Comparison of ENCODE assay signal across 31 cellular contexts in genomic region chr9:36099718-36100117, GRCh38.
"Had no signal": no experiment of that assay in that cellular context is flagged by ENCODE, and none has a peak within 500 bp of the region (broad histone marks: within the 10 kb centered on the region; RNA-seq: fewer than 3 reads in every experiment).

No MANE protein-coding gene starts in this region.

- H3K4me1 ChIP-seq: breast epithelium, testis had no signal

- H3K27ac ChIP-seq: breast epithelium, esophagus muscularis mucosa, left lung, lower lobe of right lung, neutrophil, right lobe of liver, testis, transverse colon had no signal

- H3K27ac Mint-ChIP-seq: activated CD4-positive, alpha-beta T cell treated with anti-CD3 and anti-CD28 coated beads, Interleukin-2, amount 10 ng/mL, durations not matched to agents 7 days and 5 days; activated CD8-positive, alpha-beta T cell treated with anti-CD3 and anti-CD28 coated beads for 36 hours; activated T-helper 17 cell treated with anti-CD3 and anti-CD28 coated beads, Interleukin-2, amount 50 U/mL, for 72 hours; natural killer cell treated with Interleukin-12 subunit alpha and Interleukin-12 subunit beta and Interleukin-15 and Interleukin-18, amount 100 ng/mL, for 72 hours; T-helper 17 cell had no signal

- FAIRE-seq: colon, urothelium cell line had no signal

- ATAC-seq: activated CD8-positive, alpha-beta T cell treated with anti-CD3 and anti-CD28 coated beads for 36 hours; activated T-cell treated with anti-CD3 and anti-CD28 coated beads, Interleukin-2, amount 50 U/mL, for 4 hours; activated T-helper 17 cell treated with anti-CD3 and anti-CD28 coated beads, Interleukin-2, amount 50 U/mL, for 72 hours; left lung; lower lobe of right lung; natural killer cell treated with Interleukin-12 subunit alpha and Interleukin-12 subunit beta and Interleukin-15 and Interleukin-18, amount 100 ng/mL, for 72 hours; right lobe of liver; stimulated activated naive CD8-positive, alpha-beta T cell treated with anti-CD3 and anti-CD28 coated beads, Interleukin-15, Interleukin-2, amounts not matched to agents 100 U/mL and 50 U/mL, for 24 hours; T-helper 17 cell had no signal

- H3K4me3 Mint-ChIP-seq: activated CD4-positive, alpha-beta T cell treated with anti-CD3 and anti-CD28 coated beads, Interleukin-2, amount 10 ng/mL, durations not matched to agents 7 days and 5 days; activated CD8-positive, alpha-beta T cell treated with anti-CD3 and anti-CD28 coated beads for 36 hours; activated T-cell treated with anti-CD3 and anti-CD28 coated beads, Interleukin-2, amount 50 U/mL, for 4 hours; activated T-helper 17 cell treated with anti-CD3 and anti-CD28 coated beads, Interleukin-2, amount 50 U/mL, for 72 hours; central memory CD8-positive, alpha-beta T cell; natural killer cell treated with Interleukin-12 subunit alpha and Interleukin-12 subunit beta and Interleukin-15 and Interleukin-18, amount 100 ng/mL, for 72 hours; T-helper 17 cell; WTC11 had no signal

- H3K9me3 Mint-ChIP-seq: activated CD4-positive, alpha-beta T cell treated with anti-CD3 and anti-CD28 coated beads, Interleukin-2, amount 10 ng/mL, durations not matched to agents 7 days and 5 days; activated CD8-positive, alpha-beta T cell treated with anti-CD3 and anti-CD28 coated beads for 36 hours; activated T-cell treated with anti-CD3 and anti-CD28 coated beads, Interleukin-2, amount 50 U/mL, for 4 hours; activated T-helper 17 cell treated with anti-CD3 and anti-CD28 coated beads, Interleukin-2, amount 50 U/mL, for 72 hours; central memory CD8-positive, alpha-beta T cell; natural killer cell treated with Interleukin-12 subunit alpha and Interleukin-12 subunit beta and Interleukin-15 and Interleukin-18, amount 100 ng/mL, for 72 hours; WTC11 had no signal

- H3K27me3 ChIP-seq: breast epithelium, esophagus muscularis mucosa, left lung, neutrophil, right lobe of liver, testis, transverse colon had no signal

- H3K27me3 Mint-ChIP-seq: activated CD4-positive, alpha-beta T cell treated with anti-CD3 and anti-CD28 coated beads, Interleukin-2, amount 10 ng/mL, durations not matched to agents 7 days and 5 days; activated CD8-positive, alpha-beta T cell treated with anti-CD3 and anti-CD28 coated beads for 36 hours; activated T-helper 17 cell treated with anti-CD3 and anti-CD28 coated beads, Interleukin-2, amount 50 U/mL, for 72 hours; central memory CD8-positive, alpha-beta T cell; natural killer cell treated with Interleukin-12 subunit alpha and Interleukin-12 subunit beta and Interleukin-15 and Interleukin-18, amount 100 ng/mL, for 72 hours; T-helper 17 cell had no signal

- H3K36me3 Mint-ChIP-seq: natural killer cell treated with Interleukin-12 subunit alpha and Interleukin-12 subunit beta and Interleukin-15 and Interleukin-18, amount 100 ng/mL, for 72 hours; WTC11 had no signal

- H3K9me3 ChIP-seq: breast epithelium, esophagus muscularis mucosa, left lung, lower lobe of right lung, neutrophil, right lobe of liver, testis, transverse colon had no signal

- H3K4me1 Mint-ChIP-seq: activated T-helper 17 cell treated with anti-CD3 and anti-CD28 coated beads, Interleukin-2, amount 50 U/mL, for 72 hours had no signal

- H3K4me3 ChIP-seq: breast epithelium, esophagus muscularis mucosa, left lung, lower lobe of right lung, right lobe of liver, testis, transverse colon had no signal

- DNase-seq: activated CD4-positive, alpha-beta T cell treated with anti-CD3 and anti-CD28 coated beads for 1 hour; activated CD4-positive, alpha-beta T cell treated with anti-CD3 and anti-CD28 coated beads, Interleukin-2, amount 10 ng/mL, durations not matched to agents 7 days and 5 days; activated CD8-positive, alpha-beta T cell treated with anti-CD3 and anti-CD28 coated beads for 36 hours; activated gamma-delta T cell treated with Interleukin-2 at 50 U/mL for 16 hours; activated naive CD4-positive, alpha-beta T cell treated with anti-CD3 and anti-CD28 coated beads, Interleukin-2, amount 50 U/mL, for 16 hours; activated T-cell treated with anti-CD3 and anti-CD28 coated beads, Interleukin-2, amount 50 U/mL, for 4 hours; amniotic stem cell; dermis blood vessel endothelial cell; effector CD4-positive, alpha-beta T cell; foreskin melanocyte; left lung; lower lobe of right lung; midbrain; right lobe of liver; stimulated activated CD4-positive, alpha-beta T cell treated with anti-CD3 and anti-CD28 coated beads, Interleukin-12 subunit alpha, Interleukin-12 subunit beta, amount 100 ng/mL, for 4 hours; stimulated activated CD4-positive, alpha-beta T cell treated with anti-CD3 and anti-CD28 coated beads, Interleukin-4, amount 100 ng/mL, for 1 hour; stimulated activated naive CD8-positive, alpha-beta T cell treated with anti-CD3 and anti-CD28 coated beads, Interleukin-15, Interleukin-2, amounts not matched to agents 100 U/mL and 50 U/mL, for 24 hours; SW 1271; T-helper 17 cell; T1000; testis; transverse colon had no signal

- H3K36me3 ChIP-seq: breast epithelium, left lung, lower lobe of right lung, neutrophil, right lobe of liver, transverse colon had no signal
